Comparison of ENCODE assay signal across 2 cellular contexts in genomic region chr11:89047159-89047558, GRCh38. TPM values are rescaled to one million over a fixed set of nuclear protein-coding genes. Genes with fewer than 3 reads are reported as not detected.
"Had no signal": no experiment of that assay in that cellular context is flagged by ENCODE, and none has a peak within 500 bp of the region (broad histone marks: within the 10 kb centered on the region; RNA-seq: fewer than 3 reads in every experiment).

No MANE protein-coding gene starts in this region.

RNA-seq across cellular contexts. Expression of gene GRM5, which starts 18.6 kb away (rescaled TPM):
- total RNA-seq: G401, GM12878 had no signal
- polyA plus RNA-seq: GM12878 had no signal
